ENCODE assay signal across 24 cellular contexts in the genomic region with DNA sequence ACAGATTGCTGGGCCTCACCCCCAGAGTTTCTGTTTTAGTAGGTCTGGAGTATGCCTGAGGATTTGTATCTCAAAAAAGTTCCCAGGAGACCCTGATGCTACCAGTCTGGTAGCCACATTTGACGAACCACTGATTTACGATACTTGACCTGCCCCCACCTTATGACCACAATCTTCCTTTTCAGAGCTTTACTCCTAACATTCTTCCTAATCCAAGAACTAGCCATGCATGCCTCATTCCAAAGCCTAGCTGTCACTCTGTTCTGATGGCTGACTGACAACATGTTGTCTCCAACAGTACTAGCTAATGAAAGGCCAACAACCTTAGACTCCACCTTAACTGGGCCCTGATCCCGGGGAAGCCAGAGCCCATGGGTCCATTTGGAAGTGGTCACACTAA.
DNase-seq lines count a peak whose midpoint lies in the region; FAIRE-seq lines count a peak whose summit lies in the region.
"Had no signal": no experiment of that assay in that cellular context is flagged by ENCODE, and none has a peak within 500 bp of the region (broad histone marks: within the 10 kb centered on the region; RNA-seq: fewer than 3 reads in every experiment).

No MANE protein-coding gene starts in this region.

- H3K23ac ChIP-seq in mesenchymal stem cell (ENCODE audit: low read length in 2 of 2): no peak overlapping the region

- H2BK120ac ChIP-seq in mesenchymal stem cell (ENCODE audit: low read depth, low read length): no peak overlapping the region

- no peaks in the 10 kb centered on the region for H3K36me3 Mint-ChIP-seq in T-helper 2 cell treated with Interferon-gamma antibody and Interleukin-4, amounts not matched to agents 5 μg/mL and 100 μg/mL, for 36 hours (ENCODE audit: low read depth)
- H3K36me3 Mint-ChIP-seq: CD8-positive, alpha-beta T cell; IgD-negative memory B cell had no signal

- H3K9me3 Mint-ChIP-seq in T-helper 2 cell treated with Interferon-gamma antibody and Interleukin-4, amounts not matched to agents 5 μg/mL and 100 μg/mL, for 36 hours: no peaks in the 10 kb centered on the region
- H3K9me3 Mint-ChIP-seq: CD8-positive, alpha-beta T cell; GM23338 had no signal

- no peaks in the 10 kb centered on the region for H3K79me1 ChIP-seq in mesenchymal stem cell (replicated peaks; ENCODE audit: low read length, poor library complexity, severe bottlenecking)

- H3K4me1 Mint-ChIP-seq in T-helper 2 cell treated with Interferon-gamma antibody and Interleukin-4, amounts not matched to agents 5 μg/mL and 100 μg/mL, for 36 hours (ENCODE audit: low read depth): no peaks in the 10 kb centered on the region
- H3K4me1 Mint-ChIP-seq: IgD-negative memory B cell had no signal

- no peak overlapping the region for H3K4me3 Mint-ChIP-seq in T-helper 2 cell treated with Interferon-gamma antibody and Interleukin-4, amounts not matched to agents 5 μg/mL and 100 μg/mL, for 36 hours
- H3K4me3 Mint-ChIP-seq: CD8-positive, alpha-beta T cell; GM23338; IgD-negative memory B cell had no signal

- H3K4me3 ChIP-seq in mesenchymal stem cell (ENCODE audit: insufficient read depth in 1 of 2, low read depth in 1 of 2, low read length in 2 of 2) (no peak overlapping the region), GM23248 (no peak overlapping the region)
- H3K4me3 ChIP-seq: GM23338, SK-N-MC had no signal

- no peaks in the 10 kb centered on the region for H3K79me2 ChIP-seq in GM23248 (ENCODE audit: insufficient read depth)

- H4K8ac ChIP-seq in mesenchymal stem cell (ENCODE audit: low read length): no peak overlapping the region

- no peak overlapping the region for H3K27ac Mint-ChIP-seq in T-helper 2 cell treated with Interferon-gamma antibody and Interleukin-4, amounts not matched to agents 5 μg/mL and 100 μg/mL, for 36 hours
- H3K27ac Mint-ChIP-seq: CD8-positive, alpha-beta T cell; GM23338; IgD-negative memory B cell had no signal

- H3K14ac ChIP-seq in mesenchymal stem cell (ENCODE audit: low read length in 2 of 2): no peak overlapping the region

- peaks cover 12% of the 10 kb centered on the region for H3K27me3 Mint-ChIP-seq in T-helper 2 cell treated with Interferon-gamma antibody and Interleukin-4, amounts not matched to agents 5 μg/mL and 100 μg/mL, for 36 hours (ENCODE audit: low read depth)
- H3K27me3 Mint-ChIP-seq: IgD-negative memory B cell had no signal

- H2BK12ac ChIP-seq in mesenchymal stem cell (ENCODE audit: low read length in 2 of 2): no peak overlapping the region

- WGBS in mesenchymal stem cell: 69% methylated on average over 3 of the region's 3 CpGs
- WGBS in GM23248 (ENCODE audit: low coverage in 1 of 2, low lambda C conversion rate in 2 of 2, missing lambda C conversion rate in 2 of 2), 2 experiments: 59 to 76% methylated on average over 3 of the region's 3 CpGs

- no peak overlapping the region for H2AK5ac ChIP-seq in mesenchymal stem cell (ENCODE audit: low read length, severe bottlenecking)

- H3K27ac ChIP-seq in mesenchymal stem cell (ENCODE audit: low read length, poor library complexity, severe bottlenecking) (no peak overlapping the region), GM23248 (no peak overlapping the region)
- H3K27ac ChIP-seq: 22Rv1, SK-N-MC had no signal

- H3K4me1 ChIP-seq in mesenchymal stem cell (ENCODE audit: control insufficient read depth, insufficient read depth, low read depth, low read length): peaks cover 2% of the 10 kb centered on the region
- H3K4me1 ChIP-seq in GM23248 (ENCODE audit: insufficient read depth): no peaks in the 10 kb centered on the region

- H3K18ac ChIP-seq in mesenchymal stem cell (ENCODE audit: low read depth in 1 of 2, low read length in 2 of 2): no peak overlapping the region

- no peak overlapping the region for H3K4ac ChIP-seq in mesenchymal stem cell (ENCODE audit: low read depth in 1 of 2, low read length in 2 of 2)

- no peaks in the 10 kb centered on the region for H3F3A ChIP-seq in GM23248 (ENCODE audit: insufficient read depth)

- DNase-seq in ACHN (peak; percentile 14), RCC 7860 (ENCODE audit: low spot score) (peak; percentile 51), glomerular visceral epithelial cell (ENCODE audit: extremely low spot score) (peak; percentile 62), mesenchymal stem cell (no peak), urothelium cell line (ENCODE audit: low spot score) (no peak), GM23248 (no peak), posterior vena cava (ENCODE audit: low spot score) (no peak)
- DNase-seq in T-helper 2 cell treated with Interferon-gamma antibody and Interleukin-4, amounts not matched to agents 5 μg/mL and 100 μg/mL, for 36 hours (ENCODE audit: low spot score): no peak
- DNase-seq: AML-193; C1 segment of cervical spinal cord; CD8-positive, alpha-beta T cell; HCEC 1CT; MV-4-11; NCI-H2081 treated with DMSO at 0.1 percent for 48 hours; NCI-H446; NCI-H526; RPMI8226; SHP77 had no signal

- H3K36me3 ChIP-seq in mesenchymal stem cell (ENCODE audit: control insufficient read depth in 1 of 2, insufficient read depth in 2 of 2, low read depth in 1 of 2, low read length in 2 of 2): no peaks in the 10 kb centered on the region
- no peaks in the 10 kb centered on the region for H3K36me3 ChIP-seq in GM23248 (ENCODE audit: low read depth)

- peak; percentile 42 for FAIRE-seq in RCC 7860 (lab: Jason Lieb, UNC)
- no peak for FAIRE-seq in urothelium cell line (lab: Jason Lieb, UNC)
- FAIRE-seq: G401.6, GM12892 had no signal

- H2BK15ac ChIP-seq in mesenchymal stem cell (ENCODE audit: low read depth, poor library complexity, severe bottlenecking): no peak overlapping the region

- in situ Hi-C loops in ACHN (cut with HindIII; ENCODE audit: low pct_ligation_motif_present, low pct_unique_long_range_greater_than_20kb, low sequenced_read_pairs): no loop called here
- in situ Hi-C loops in GM23248 (cut with MboI): no loop called here

- H3K9me3 ChIP-seq in mesenchymal stem cell (ENCODE audit: control insufficient read depth, low read length) (no peaks in the 10 kb centered on the region), GM23248 (ENCODE audit: low read depth) (no peaks in the 10 kb centered on the region)

- no peaks in the 10 kb centered on the region for H4K20me1 ChIP-seq in GM23248 (ENCODE audit: insufficient read depth)

- no peak overlapping the region for H3K4me2 ChIP-seq in mesenchymal stem cell (ENCODE audit: low read length, poor library complexity, severe bottlenecking)
- H3K4me2 ChIP-seq in GM23248 (ENCODE audit: unreplicated experiment): no peak overlapping the region
- H3K4me2 ChIP-seq: GM23338 had no signal

- H3K9ac ChIP-seq in mesenchymal stem cell (ENCODE audit: low read length): no peak overlapping the region
- H3K9ac ChIP-seq in GM23248: no peak overlapping the region

- no peak overlapping the region for H2AFZ ChIP-seq in mesenchymal stem cell (ENCODE audit: low read depth, low read length)
- no peak overlapping the region for H2AFZ ChIP-seq in GM23248
- H2AFZ ChIP-seq: GM23338 had no signal

- H3K27me3 ChIP-seq in mesenchymal stem cell (ENCODE audit: control insufficient read depth in 1 of 2, insufficient read depth in 1 of 2, low read length in 2 of 2): no peaks in the 10 kb centered on the region
- no peaks in the 10 kb centered on the region for H3K27me3 ChIP-seq in GM23248 (replicated peaks; ENCODE audit: insufficient read depth)

- intact Hi-C loops in posterior vena cava (cut with DNase I): no loop called here

- H2BK5ac ChIP-seq in mesenchymal stem cell (ENCODE audit: low read depth, low read length, poor library complexity, severe bottlenecking): no peak overlapping the region

- H4K91ac ChIP-seq in mesenchymal stem cell (ENCODE audit: low read length): peak overlapping the region; percentile 5

- no peaks in the 10 kb centered on the region for H3K9me2 ChIP-seq in GM23248 (ENCODE audit: insufficient read depth)

Comparison
In these comparisons a context has a peak if more than half of its experiments do, and no peak if none do; other contexts are left out.
1. DNase-seq: peak in ACHN (single experiment), RCC 7860 (single experiment) and glomerular visceral epithelial cell (single experiment); none in mesenchymal stem cell (single experiment), urothelium cell line (single experiment), GM23248 (single experiment), T-helper 2 cell treated with Interferon-gamma antibody and Interleukin-4, amounts not matched to agents 5 μg/mL and 100 μg/mL, for 36 hours (single experiment) and posterior vena cava (single experiment).